8 cellular contexts compared by ENCODE assay signal in genomic region chr9:85805789-85806102, GRCh38.
A peak's percentile ranks its signal among the peaks of the same experiment; 100 is the strongest.
DNase-seq lines count a peak whose midpoint lies in the region; ATAC-seq and TF ChIP-seq lines count a peak whose summit lies in the region.
"Not testable (repeated sequence)": the region's sequence is repeated elsewhere in the genome, so short reads cannot be mapped to it uniquely, and the experiment has no call there.

No MANE protein-coding gene starts in this region.

- peak; percentile 38 for ATAC-seq in GM21360 (IDR thresholded peaks at IDR 0.05; ENCODE audit: unreplicated experiment)

- intact Hi-C loops in ascending aorta (cut with DNase I) = loop anchor here (1.0 to 5.0 kb wide), 2 partner anchors 63 to 137 kb away; partner anchors contain the start of gene NAA35

- H3K4me3 ChIP-seq in AG04450 (ENCODE audit: low read depth, low read length) (peak overlapping the region; percentile 75), Loucy (ENCODE audit: low read length, poor library complexity, severe bottlenecking) (peak overlapping the region; percentile 83), WERI-Rb-1 (ENCODE audit: low read depth, low read length) (peak overlapping the region; percentile 82), ascending aorta (peak overlapping the region; percentile 75 to 84), foreskin fibroblast (ENCODE audit: low read depth in 1 of 2, low read length in 2 of 2) (peak overlapping the region; percentile 59 to 69), muscle layer of colon (ENCODE audit: low read depth in 1 of 2, low read length in 2 of 2) (peak overlapping the region; percentile 59 to 71)

- H3K9me3 ChIP-seq in AG04450 (ENCODE audit: control insufficient read depth, insufficient read depth, low read length); Loucy (ENCODE audit: insufficient read depth, low read depth, low read length); WERI-Rb-1 (ENCODE audit: severe bottlenecking); ascending aorta; muscle layer of colon (ENCODE audit: low read length): not testable (repeated sequence)

- CTCF ChIA-PET in AG04450 (lab: Charles Lee) = interaction anchor here (0.8 kb wide), 1 partner anchor 107 kb away, joined by 3 read pairs; no protein-coding TSS in a partner anchor

- DNase-seq in AG04450 (ENCODE audit: low read depth, low spot score); WERI-Rb-1; foreskin fibroblast: not testable (repeated sequence)
- DNase-seq in ascending aorta (ENCODE audit: low spot score in 2 of 2) = peak in 1 of 2 donors; percentile 62
- peak; percentile 34 for DNase-seq in stimulated activated CD4-positive, alpha-beta T cell treated with anti-CD3 and anti-CD28 coated beads, Interleukin-4, amount 100 ng/mL, for 1 hour

- peak overlapping the region; percentile 70; the same call in 1 of the 2 replicates for H2AFZ ChIP-seq in Loucy (ENCODE audit: low read length)

- H3K27ac ChIP-seq in AG04450 (ENCODE audit: low read depth, low read length) = not testable (repeated sequence)
- H3K27ac ChIP-seq in WERI-Rb-1 (peak overlapping the region; percentile 75), ascending aorta (peak overlapping the region; percentile 89 to 95), muscle layer of colon (ENCODE audit: low read depth, low read length) (peak overlapping the region; percentile 72)

- peak overlapping the region; percentile 78 for H3K9ac ChIP-seq in Loucy (ENCODE audit: low read depth, low read length, poor library complexity, severe bottlenecking)
- H3K9ac ChIP-seq in muscle layer of colon (ENCODE audit: low read length) = peak overlapping the region; percentile 49

- H3K9me2 ChIP-seq in Loucy (replicated peaks; ENCODE audit: low read depth, low read length) = not testable (repeated sequence)

- POLR2A ChIA-PET in AG04450 (lab: Yijun Ruan, JAX) = not testable (repeated sequence)

- H3K27me3 ChIP-seq in AG04450 (ENCODE audit: control insufficient read depth, insufficient read depth, low read length); Loucy (ENCODE audit: insufficient read depth, low read length, poor library complexity, severe bottlenecking); WERI-Rb-1 (ENCODE audit: insufficient read depth, low read depth, severe bottlenecking); ascending aorta; muscle layer of colon (ENCODE audit: control insufficient read depth in 1 of 2, insufficient read depth in 2 of 2, low read length in 2 of 2): not testable (repeated sequence)

- not testable (repeated sequence) for H3F3A ChIP-seq in Loucy (ENCODE audit: low read depth)

- H3K4me1 ChIP-seq in Loucy (ENCODE audit: insufficient read depth, low read length, poor library complexity, severe bottlenecking) (peaks cover 16% of the 10 kb centered on the region), ascending aorta (peaks cover 2 to 12% of the 10 kb centered on the region in 2 donors), muscle layer of colon (ENCODE audit: insufficient read depth, low read length) (peaks cover 12% of the 10 kb centered on the region)

- H3K79me2 ChIP-seq in Loucy (ENCODE audit: insufficient read depth, low read length) = peaks cover 32% of the 10 kb centered on the region; the same call in 1 of the 2 replicates

- H4K20me1 ChIP-seq in Loucy (ENCODE audit: insufficient read depth, low read length, poor library complexity, severe bottlenecking) = peaks cover 14% of the 10 kb centered on the region

- TF ChIP-seq CTCF in AG04450 (IDR thresholded peaks at IDR 0.05; ENCODE audit: low read depth, low read length); Loucy (conservative IDR thresholded peaks at IDR 0.05; ENCODE audit: low read length); WERI-Rb-1 (IDR thresholded peaks at IDR 0.05; ENCODE audit: low read depth, low read length); ascending aorta (IDR thresholded peaks at IDR 0.05); foreskin fibroblast (IDR thresholded peaks at IDR 0.05; ENCODE audit: low read depth, low read length): not testable (repeated sequence)

- H3K36me3 ChIP-seq in Loucy (ENCODE audit: insufficient read depth, low read length); muscle layer of colon (ENCODE audit: insufficient read depth, low read length): not testable (repeated sequence)
- H3K36me3 ChIP-seq in WERI-Rb-1 (peaks cover 14% of the 10 kb centered on the region), ascending aorta (peaks cover 4 to 13% of the 10 kb centered on the region in 2 donors)

- peak overlapping the region; percentile 76 for H3K4me2 ChIP-seq in Loucy (ENCODE audit: low read depth, low read length, poor library complexity, severe bottlenecking)
